In genomic region chr3:135965506-135966348, GRCh38 we compare ENCODE assay signal across 8 cellular contexts. TPM values are rescaled to one million over a fixed set of nuclear protein-coding genes. Genes with fewer than 3 reads are reported as not detected.
DNase-seq lines count a peak whose midpoint lies in the region; ATAC-seq and TF ChIP-seq lines count a peak whose summit lies in the region.

Gene PPP2R3A, plus strand, starts transcription at chr3:135965728. Its CDS starts 35,771 bp downstream, at chr3:136001499.

- H3K27me3 ChIP-seq in kidney epithelial cell (ENCODE audit: control insufficient read depth, insufficient read depth, low read length) = no peaks in the 10 kb centered on the region

- peak; percentile 62 for ATAC-seq in GM18517 (IDR thresholded peaks at IDR 0.05; ENCODE audit: unreplicated experiment)
- ATAC-seq in HG03045 (IDR thresholded peaks at IDR 0.05; ENCODE audit: unreplicated experiment) = peak; percentile 73

- no peak for TF ChIP-seq CTCF in choroid plexus epithelial cell (conservative IDR thresholded peaks at IDR 0.05; ENCODE audit: low read depth, low read length)
- TF ChIP-seq CTCF in kidney epithelial cell (IDR thresholded peaks at IDR 0.05; ENCODE audit: insufficient read depth, low read length, poor library complexity, severe bottlenecking) = no peak

- H3K36me3 ChIP-seq in kidney epithelial cell (ENCODE audit: control insufficient read depth, insufficient read depth, low read length) = no peaks in the 10 kb centered on the region

- peak; percentile 86 for DNase-seq in NCI-H2227 (lab: John Stamatoyannopoulos, UW; ENCODE audit: unreplicated experiment)
- DNase-seq in activated CD4-positive, alpha-beta T cell treated with anti-CD3 and anti-CD28 coated beads for 48 hours = peak; percentile 77
- peak; percentile 88 for DNase-seq in choroid plexus epithelial cell (ENCODE audit: low read depth)
- DNase-seq in kidney epithelial cell (ENCODE audit: low read depth) = peak; percentile 34
- peak; percentile 44 to 59 (median 52) for DNase-seq in stimulated activated CD4-positive, alpha-beta T cell treated with anti-CD3 and anti-CD28 coated beads, Interleukin-12 subunit alpha, Interleukin-12 subunit beta, amount 100 ng/mL, for 48 hours (ENCODE audit: low read depth in 2 of 3, low spot score in 1 of 3)
- no peak for DNase-seq in AML-193 (lab: John Stamatoyannopoulos, UW)

- H3K4me3 ChIP-seq in choroid plexus epithelial cell (ENCODE audit: low read depth, low read length) (peak within 1 kb of the TSS; percentile 83), kidney epithelial cell (ENCODE audit: low read depth, low read length) (peak within 1 kb of the TSS; percentile 49)

RNA-seq across cellular contexts. Expression of gene PPP2R3A, which starts in this region (rescaled TPM):
- total RNA-seq in kidney epithelial cell = 14.3 and 15.1 TPM in 2 replicates

Comparison
In these comparisons a context has a peak if more than half of its experiments do, and no peak if none do; other contexts are left out.
1. DNase-seq: peak in NCI-H2227 (single experiment), activated CD4-positive, alpha-beta T cell treated with anti-CD3 and anti-CD28 coated beads for 48 hours (single experiment), choroid plexus epithelial cell (single experiment), kidney epithelial cell (single experiment) and stimulated activated CD4-positive, alpha-beta T cell treated with anti-CD3 and anti-CD28 coated beads, Interleukin-12 subunit alpha, Interleukin-12 subunit beta, amount 100 ng/mL, for 48 hours (3 of 3); none in AML-193 (0 of 2).